30 cellular contexts compared by ENCODE assay signal in the genomic region with DNA sequence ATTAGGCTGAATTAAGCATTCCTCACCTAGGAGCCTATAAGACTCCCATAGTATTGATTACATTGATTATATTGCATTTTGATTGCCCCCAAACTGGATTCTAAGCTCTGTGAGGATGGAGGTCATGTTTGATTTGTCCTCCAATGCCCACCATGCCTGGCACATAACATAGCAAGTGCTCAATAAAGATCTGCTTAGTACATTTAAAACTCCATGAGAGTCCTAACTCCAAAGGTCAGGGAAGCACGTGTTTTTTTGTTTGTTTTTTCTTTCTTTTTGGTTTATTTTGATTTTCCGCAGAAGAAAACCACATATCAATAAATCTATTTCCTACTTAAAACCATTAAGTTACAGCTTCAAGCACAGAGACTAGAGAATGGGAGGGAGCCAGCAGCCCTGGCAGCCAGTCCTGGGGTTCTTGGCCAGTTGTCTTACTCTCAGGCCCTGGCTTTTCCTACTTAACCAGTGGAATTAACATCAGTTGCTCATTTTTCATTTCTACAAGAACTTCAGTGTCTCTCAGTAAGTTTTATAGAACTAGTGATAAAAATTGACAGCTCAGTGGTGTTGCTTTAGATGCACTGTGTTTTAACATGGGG.
"Had no signal": no experiment of that assay in that cellular context is flagged by ENCODE, and none has a peak within 500 bp of the region (broad histone marks: within the 10 kb centered on the region; RNA-seq: fewer than 3 reads in every experiment).

No MANE protein-coding gene starts in this region.

- H3K9me3 ChIP-seq: gastroesophageal sphincter, heart right ventricle had no signal

- H3K27ac Mint-ChIP-seq: activated CD4-positive, alpha-beta memory T cell treated with anti-CD3 and anti-CD28 coated beads, Interleukin-2, amount 10 ng/mL, durations not matched to agents 7 days and 5 days; activated CD4-positive, alpha-beta T cell treated with anti-CD3 and anti-CD28 coated beads, Interleukin-2, amount 10 ng/mL, durations not matched to agents 7 days and 5 days; activated naive CD4-positive, alpha-beta T cell treated with anti-CD3 and anti-CD28 coated beads, Interleukin-2, amount 10 ng/mL, durations not matched to agents 7 days and 5 days; activated naive CD4-positive, alpha-beta T cell treated with anti-CD3 and anti-CD28 coated beads, Interleukin-2, amount 50 U/mL, for 72 hours; activated T-cell treated with anti-CD3 and anti-CD28 coated beads, Interleukin-2, amount 50 U/mL, for 24 hours; activated T-cell treated with anti-CD3 and anti-CD28 coated beads, Interleukin-2, amount 50 U/mL, for 72 hours; dendritic cell treated with granulocyte-macrophage colony-stimulating factor and Interleukin-4, amounts not matched to agents 40 ng/mL and 50 ng/mL, for 4 days; T-helper 17 cell; T-helper 2 cell treated with Interferon-gamma antibody and Interleukin-4, amounts not matched to agents 5 μg/mL and 100 μg/mL, for 36 hours; WTC11 had no signal

- H3K36me3 ChIP-seq: brain microvascular endothelial cell, gastroesophageal sphincter, heart right ventricle had no signal

- H3K4me1 ChIP-seq: gastroesophageal sphincter, heart right ventricle had no signal

- H3K27me3 Mint-ChIP-seq: activated CD4-positive, alpha-beta memory T cell treated with anti-CD3 and anti-CD28 coated beads, Interleukin-2, amount 10 ng/mL, durations not matched to agents 7 days and 5 days; activated CD4-positive, alpha-beta T cell treated with anti-CD3 and anti-CD28 coated beads, Interleukin-2, amount 10 ng/mL, durations not matched to agents 7 days and 5 days; activated naive CD4-positive, alpha-beta T cell treated with anti-CD3 and anti-CD28 coated beads, Interleukin-2, amount 10 ng/mL, durations not matched to agents 7 days and 5 days; central memory CD8-positive, alpha-beta T cell; dendritic cell treated with granulocyte-macrophage colony-stimulating factor and Interleukin-4, amounts not matched to agents 40 ng/mL and 50 ng/mL, for 4 days had no signal

- H3K36me3 Mint-ChIP-seq: activated naive CD4-positive, alpha-beta T cell treated with anti-CD3 and anti-CD28 coated beads, Interleukin-2, amount 10 ng/mL, durations not matched to agents 7 days and 5 days; activated naive CD4-positive, alpha-beta T cell treated with anti-CD3 and anti-CD28 coated beads, Interleukin-2, amount 50 U/mL, for 72 hours had no signal

- H3K4me3 Mint-ChIP-seq: activated CD4-positive, alpha-beta memory T cell treated with anti-CD3 and anti-CD28 coated beads, Interleukin-2, amount 10 ng/mL, durations not matched to agents 7 days and 5 days; activated CD4-positive, alpha-beta T cell treated with anti-CD3 and anti-CD28 coated beads, Interleukin-2, amount 10 ng/mL, durations not matched to agents 7 days and 5 days; activated naive CD4-positive, alpha-beta T cell treated with anti-CD3 and anti-CD28 coated beads, Interleukin-2, amount 10 ng/mL, durations not matched to agents 7 days and 5 days; activated T-cell treated with anti-CD3 and anti-CD28 coated beads, Interleukin-2, amount 50 U/mL, for 24 hours; activated T-cell treated with anti-CD3 and anti-CD28 coated beads, Interleukin-2, amount 50 U/mL, for 72 hours; central memory CD8-positive, alpha-beta T cell; dendritic cell treated with granulocyte-macrophage colony-stimulating factor and Interleukin-4, amounts not matched to agents 40 ng/mL and 50 ng/mL, for 4 days; endodermal cell; T-helper 17 cell; T-helper 2 cell treated with Interferon-gamma antibody and Interleukin-4, amounts not matched to agents 5 μg/mL and 100 μg/mL, for 36 hours; WTC11 had no signal

- H3K9me3 Mint-ChIP-seq: activated CD4-positive, alpha-beta memory T cell treated with anti-CD3 and anti-CD28 coated beads, Interleukin-2, amount 10 ng/mL, durations not matched to agents 7 days and 5 days; activated CD4-positive, alpha-beta T cell treated with anti-CD3 and anti-CD28 coated beads, Interleukin-2, amount 10 ng/mL, durations not matched to agents 7 days and 5 days; activated naive CD4-positive, alpha-beta T cell treated with anti-CD3 and anti-CD28 coated beads, Interleukin-2, amount 10 ng/mL, durations not matched to agents 7 days and 5 days; activated naive CD4-positive, alpha-beta T cell treated with anti-CD3 and anti-CD28 coated beads, Interleukin-2, amount 50 U/mL, for 72 hours; activated T-cell treated with anti-CD3 and anti-CD28 coated beads, Interleukin-2, amount 50 U/mL, for 24 hours; activated T-cell treated with anti-CD3 and anti-CD28 coated beads, Interleukin-2, amount 50 U/mL, for 72 hours; central memory CD8-positive, alpha-beta T cell; dendritic cell treated with granulocyte-macrophage colony-stimulating factor and Interleukin-4, amounts not matched to agents 40 ng/mL and 50 ng/mL, for 4 days; endodermal cell; T-helper 2 cell treated with Interferon-gamma antibody and Interleukin-4, amounts not matched to agents 5 μg/mL and 100 μg/mL, for 36 hours; WTC11 had no signal

- H3K4me1 Mint-ChIP-seq: activated CD4-positive, alpha-beta memory T cell treated with anti-CD3 and anti-CD28 coated beads, Interleukin-2, amount 10 ng/mL, durations not matched to agents 7 days and 5 days; activated CD4-positive, alpha-beta T cell treated with anti-CD3 and anti-CD28 coated beads, Interleukin-2, amount 10 ng/mL, durations not matched to agents 7 days and 5 days; activated naive CD4-positive, alpha-beta T cell treated with anti-CD3 and anti-CD28 coated beads, Interleukin-2, amount 10 ng/mL, durations not matched to agents 7 days and 5 days; central memory CD8-positive, alpha-beta T cell; T-helper 17 cell had no signal

- H3K27ac ChIP-seq: brain microvascular endothelial cell, coronary artery, gastroesophageal sphincter, heart right ventricle had no signal

- H3K27me3 ChIP-seq: brain microvascular endothelial cell, dorsolateral prefrontal cortex, gastroesophageal sphincter, heart right ventricle had no signal

- DNase-seq: activated CD4-positive, alpha-beta memory T cell treated with anti-CD3 and anti-CD28 coated beads, Interleukin-2, amount 10 ng/mL, durations not matched to agents 7 days and 5 days; activated CD4-positive, alpha-beta T cell treated with anti-CD3 and anti-CD28 coated beads for 1 hour; activated CD4-positive, alpha-beta T cell treated with anti-CD3 and anti-CD28 coated beads for 4 hours; activated CD4-positive, alpha-beta T cell treated with anti-CD3 and anti-CD28 coated beads, Interleukin-2, amount 10 ng/mL, durations not matched to agents 7 days and 5 days; activated CD4-positive, alpha-beta T cell treated with anti-CD3 and anti-CD28 coated beads, Interleukin-2, amount 50 U/mL, for 4 hours; activated CD8-positive, alpha-beta memory T cell treated with anti-CD3 and anti-CD28 coated beads, Interleukin-2, amount 50 U/mL, for 48 hours; activated gamma-delta T cell; activated naive CD4-positive, alpha-beta T cell; activated naive CD4-positive, alpha-beta T cell treated with anti-CD3 and anti-CD28 coated beads, Interleukin-2, amount 10 ng/mL, durations not matched to agents 7 days and 5 days; activated T-cell treated with anti-CD3 and anti-CD28 coated beads for 4 hours; activated T-cell treated with anti-CD3 and anti-CD28 coated beads, Interleukin-2, amount 50 U/mL, for 24 hours; activated T-cell treated with anti-CD3 and anti-CD28 coated beads, Interleukin-2, amount 50 U/mL, for 72 hours; amniotic stem cell; anterior cingulate cortex; brain microvascular endothelial cell; dorsolateral prefrontal cortex; effector memory CD4-positive, alpha-beta T cell; endodermal cell; foreskin melanocyte; heart right ventricle; T-helper 1 cell; T-helper 17 cell; T1000 had no signal

- H3K4me3 ChIP-seq: coronary artery, dorsolateral prefrontal cortex, gastroesophageal sphincter, heart right ventricle had no signal
